In the genomic region with DNA sequence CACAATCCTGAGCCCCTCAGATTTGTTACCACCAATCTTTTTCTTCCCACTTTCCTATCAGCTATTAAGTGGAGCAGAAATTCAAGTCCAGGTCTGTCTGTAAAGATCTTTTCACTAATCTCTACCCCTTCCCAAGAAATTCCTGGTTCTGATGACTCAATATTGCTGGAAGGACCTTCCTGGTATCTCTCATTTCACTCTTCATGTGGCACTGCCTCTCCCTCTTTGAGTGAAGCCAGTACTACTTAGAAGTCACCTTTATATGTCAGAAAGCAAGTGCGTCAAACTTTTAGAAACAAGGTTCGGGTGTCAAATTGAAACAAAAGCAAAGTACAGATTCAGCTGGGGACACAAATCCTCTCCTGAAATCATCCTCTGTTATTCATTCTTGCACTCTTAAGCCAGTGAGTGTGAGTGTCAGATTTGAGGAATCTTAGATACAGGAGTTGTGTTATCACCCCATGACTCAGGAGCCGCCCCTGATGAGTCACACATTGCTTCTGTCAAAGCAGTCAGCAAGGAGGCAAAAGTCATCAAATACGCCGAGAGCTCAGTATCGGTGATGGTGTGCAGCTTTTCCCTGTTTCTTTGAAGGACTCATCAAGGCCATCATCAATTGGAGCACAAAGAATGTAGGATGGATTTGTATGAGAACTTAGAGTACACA, we compare ENCODE assay signal across 10 cellular contexts.
DNase-seq lines count a peak whose midpoint lies in the region; ATAC-seq and TF ChIP-seq lines count a peak whose summit lies in the region.
"Had no signal": no experiment of that assay in that cellular context is flagged by ENCODE, and none has a peak within 500 bp of the region (broad histone marks: within the 10 kb centered on the region; RNA-seq: fewer than 3 reads in every experiment).

No MANE protein-coding gene starts in this region.

- H3K27me3 ChIP-seq in adipocyte (replicated peaks; ENCODE audit: control insufficient read depth, insufficient read depth, low read length), result no peaks in the 10 kb centered on the region
- no peaks in the 10 kb centered on the region for H3K27me3 ChIP-seq in hepatocyte
- H3K27me3 ChIP-seq: pancreas had no signal

- WGBS in hepatocyte (ENCODE audit: low lambda C conversion rate, missing lambda C conversion rate), result 47% methylated on average over 6 of the region's 6 CpGs

- CTCF ChIA-PET in AG04449 (lab: Yijun Ruan, JAX), result interaction anchor here (1.4 kb wide), 1 partner anchor 1368 kb away, joined by 4 read pairs; no protein-coding TSS in a partner anchor

- no peaks in the 10 kb centered on the region for H4K20me1 ChIP-seq in hepatocyte (ENCODE audit: insufficient read depth, poor library complexity, severe bottlenecking)

- H3K27ac ChIP-seq in hepatocyte, result peak overlapping the region; percentile 63
- H3K27ac ChIP-seq: pancreas had no signal

- H3K4me3 ChIP-seq in AG04449 (ENCODE audit: low read depth, low read length) (no peak overlapping the region), adipocyte (ENCODE audit: low read length) (no peak overlapping the region), hepatocyte (no peak overlapping the region)
- H3K4me3 ChIP-seq: pancreas had no signal

- H3K9ac ChIP-seq in adipocyte (ENCODE audit: low read length), result no peak overlapping the region

- DNase-seq in AG04449 (ENCODE audit: low read depth, low spot score) (peak; percentile 17), HK-2 (ENCODE audit: unreplicated experiment) (peak; percentile 8), adipocyte (ENCODE audit: low read depth) (peak; percentile 46), hepatocyte (ENCODE audit: low spot score) (peak; percentile 85), NCI-H2227 treated with DMSO at 0.1 percent for 48 hours (lab: John Stamatoyannopoulos, UW) (no peak), DMS114 treated with DMSO at 0.1 percent for 48 hours (lab: John Stamatoyannopoulos, UW; ENCODE audit: unreplicated experiment) (no peak), HuH-7.5 (ENCODE audit: low spot score) (no peak)
- DNase-seq: activated CD4-positive, alpha-beta T cell treated with anti-CD3 and anti-CD28 coated beads, Interleukin-2, amount 10 ng/mL, durations not matched to agents 7 days and 5 days; pancreas had no signal

- no peak for ATAC-seq in GM18502 (IDR thresholded peaks at IDR 0.05; ENCODE audit: poor library complexity, unreplicated experiment)

- peaks cover 22% of the 10 kb centered on the region for H3K4me1 ChIP-seq in adipocyte (ENCODE audit: control insufficient read depth, insufficient read depth, low read length)
- H3K4me1 ChIP-seq in hepatocyte (ENCODE audit: insufficient read depth), result peaks cover 10% of the 10 kb centered on the region

- no peak overlapping the region for H2AFZ ChIP-seq in hepatocyte

- H3K36me3 ChIP-seq in adipocyte (ENCODE audit: control insufficient read depth, insufficient read depth, low read length, severe bottlenecking) (no peaks in the 10 kb centered on the region), hepatocyte (replicated peaks; ENCODE audit: insufficient read depth, low read depth) (no peaks in the 10 kb centered on the region)
- H3K36me3 ChIP-seq: pancreas had no signal

- no peaks in the 10 kb centered on the region for H3K79me2 ChIP-seq in hepatocyte

- POLR2A ChIA-PET in AG04449 (lab: Yijun Ruan, JAX), result no interaction called here

- H3K9me2 ChIP-seq in hepatocyte (replicated peaks; ENCODE audit: insufficient read depth), result no peaks in the 10 kb centered on the region

- H3K9me3 ChIP-seq in adipocyte (ENCODE audit: control insufficient read depth, low read length) (no peaks in the 10 kb centered on the region), hepatocyte (ENCODE audit: low read depth) (no peaks in the 10 kb centered on the region)
- H3K9me3 ChIP-seq: pancreas had no signal

- H3K4me2 ChIP-seq in hepatocyte, result no peak overlapping the region

- TF ChIP-seq CTCF in AG04449 (IDR thresholded peaks at IDR 0.05; ENCODE audit: insufficient read depth, low read length, missing control alignments), result no peak
- TF ChIP-seq CTCF in hepatocyte (IDR thresholded peaks at IDR 0.05; ENCODE audit: poor library complexity), result no peak

Comparison
In these comparisons a context has a peak if more than half of its experiments do, and no peak if none do; other contexts are left out.
1. DNase-seq: peak in AG04449 (single experiment), HK-2 (single experiment), adipocyte (single experiment) and hepatocyte (single experiment); none in NCI-H2227 treated with DMSO at 0.1 percent for 48 hours (single experiment), DMS114 treated with DMSO at 0.1 percent for 48 hours (single experiment) and HuH-7.5 (single experiment).